ENCODE assay signal across 27 cellular contexts in the genomic region with DNA sequence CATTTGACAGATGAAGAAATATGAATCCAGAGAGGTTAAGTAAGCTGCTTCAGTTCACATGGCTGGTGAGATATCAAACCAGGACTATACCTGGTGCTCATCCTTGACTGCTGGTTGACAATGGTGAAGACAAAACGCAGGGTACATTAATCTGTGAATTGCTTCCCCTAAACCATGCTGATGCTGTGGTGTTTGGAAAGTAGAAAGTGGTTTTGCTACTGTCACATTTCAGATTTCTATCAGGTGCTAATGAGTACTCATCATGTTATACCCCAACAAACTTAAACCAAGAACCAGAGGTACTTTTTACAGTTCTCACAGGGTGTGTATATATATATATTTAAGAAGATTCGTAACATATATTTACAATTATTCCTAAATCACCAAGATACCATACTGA.
"Had no signal": no experiment of that assay in that cellular context is flagged by ENCODE, and none has a peak within 500 bp of the region (broad histone marks: within the 10 kb centered on the region; RNA-seq: fewer than 3 reads in every experiment).

No MANE protein-coding gene starts in this region.

- H3K27me3 Mint-ChIP-seq: natural killer cell treated with Interleukin-12 subunit alpha and Interleukin-12 subunit beta and Interleukin-15 and Interleukin-18, amount 100 ng/mL, for 72 hours; stimulated activated naive CD8-positive, alpha-beta T cell treated with anti-CD3 and anti-CD28 coated beads, Interleukin-15, Interleukin-2, amounts not matched to agents 100 ng/mL and 50 ng/mL, for 24 hours had no signal

- H3K4me3 Mint-ChIP-seq: immature natural killer cell; memory B cell; naive thymus-derived CD4-positive, alpha-beta T cell; natural killer cell treated with Interleukin-12 subunit alpha and Interleukin-12 subunit beta and Interleukin-15 and Interleukin-18, amount 100 ng/mL, for 72 hours; stimulated activated naive CD8-positive, alpha-beta T cell treated with anti-CD3 and anti-CD28 coated beads, Interleukin-15, Interleukin-2, amounts not matched to agents 100 ng/mL and 50 ng/mL, for 24 hours; type B pancreatic cell had no signal

- H3K27ac ChIP-seq: left ventricle myocardium inferior, pancreas, prostate gland, skin epidermis, suprapubic skin, thoracic aorta, tibial artery, uterus had no signal

- H3K9me3 Mint-ChIP-seq: immature natural killer cell; memory B cell; naive thymus-derived CD4-positive, alpha-beta T cell; natural killer cell treated with Interleukin-12 subunit alpha and Interleukin-12 subunit beta and Interleukin-15 and Interleukin-18, amount 100 ng/mL, for 72 hours; stimulated activated naive CD8-positive, alpha-beta T cell treated with anti-CD3 and anti-CD28 coated beads, Interleukin-15, Interleukin-2, amounts not matched to agents 100 ng/mL and 50 ng/mL, for 24 hours; type B pancreatic cell had no signal

- H3K36me3 ChIP-seq: prostate gland, thoracic aorta, uterus had no signal

- H3K4me3 ChIP-seq: left ventricle myocardium inferior, lung, mucosa of descending colon, pancreas, prostate gland, skin epidermis, suprapubic skin, thoracic aorta, tibial artery, uterus had no signal

- H3K27me3 ChIP-seq: pancreas, suprapubic skin, tibial artery, uterus had no signal

- FAIRE-seq: islet of Langerhans, pancreas had no signal

- H3K36me3 Mint-ChIP-seq: memory B cell; naive thymus-derived CD4-positive, alpha-beta T cell; natural killer cell treated with Interleukin-12 subunit alpha and Interleukin-12 subunit beta and Interleukin-15 and Interleukin-18, amount 100 ng/mL, for 72 hours; type B pancreatic cell had no signal

- ATAC-seq: mucosa of descending colon; naive thymus-derived CD4-positive, alpha-beta T cell; natural killer cell treated with Interleukin-12 subunit alpha and Interleukin-12 subunit beta and Interleukin-15 and Interleukin-18, amount 100 ng/mL, for 72 hours; pancreas; right cardiac atrium; sciatic nerve had no signal

- H3K9me3 ChIP-seq: left ventricle myocardium inferior, mucosa of descending colon, pancreas, prostate gland, suprapubic skin, thoracic aorta, tibial artery, uterus had no signal

- H3K4me1 ChIP-seq: pancreas, prostate gland, uterus had no signal

- H3K27ac Mint-ChIP-seq: immature natural killer cell; memory B cell; naive thymus-derived CD4-positive, alpha-beta T cell; natural killer cell treated with Interleukin-12 subunit alpha and Interleukin-12 subunit beta and Interleukin-15 and Interleukin-18, amount 100 ng/mL, for 72 hours; stimulated activated naive CD8-positive, alpha-beta T cell treated with anti-CD3 and anti-CD28 coated beads, Interleukin-15, Interleukin-2, amounts not matched to agents 100 ng/mL and 50 ng/mL, for 24 hours; type B pancreatic cell had no signal

- DNase-seq: hypothalamus; immature natural killer cell; left ventricle myocardium inferior; mucosa of descending colon; naive thymus-derived CD4-positive, alpha-beta T cell; pancreas; posterior cingulate gyrus; retina; right cardiac atrium; stimulated activated CD4-positive, alpha-beta T cell treated with anti-CD3 and anti-CD28 coated beads, Interleukin-12 subunit alpha, Interleukin-12 subunit beta, amount 100 ng/mL, for 4 hours; stimulated activated CD4-positive, alpha-beta T cell treated with anti-CD3 and anti-CD28 coated beads, Interleukin-15, amount 100 ng/mL, for 24 hours; stimulated activated CD4-positive, alpha-beta T cell treated with anti-CD3 and anti-CD28 coated beads, Interleukin-2, amount 100 ng/mL, for 24 hours; stimulated activated CD4-positive, alpha-beta T cell treated with anti-CD3 and anti-CD28 coated beads, Interleukin-4, amount 100 ng/mL, for 1 hour; stimulated activated naive CD4-positive, alpha-beta T cell; tibial artery; uterus had no signal
